Comparison of ENCODE assay signal across 8 cellular contexts in genomic region chr9:137454145-137454505, GRCh38. TPM values are rescaled to one million over a fixed set of nuclear protein-coding genes. Genes with fewer than 3 reads are reported as not detected.
DNase-seq lines count a peak whose midpoint lies in the region; ATAC-seq and TF ChIP-seq lines count a peak whose summit lies in the region.

No MANE protein-coding gene starts in this region.

- no peak overlapping the region for H3K27ac ChIP-seq in WERI-Rb-1
- H3K27ac ChIP-seq in esophagus squamous epithelium: peak overlapping the region; percentile 75 to 88 (median 86)

- 2% methylated on average over 13 of the region's 21 CpGs; no CpG with 5 or more reads in 1 of the 2 donors for WGBS in esophagus squamous epithelium, 2 donors

- peaks cover 23 to 57% (median 33%) of the 10 kb centered on the region in 3 donors for H3K4me1 ChIP-seq in esophagus squamous epithelium

- no peaks in the 10 kb centered on the region for H3K9me3 Mint-ChIP-seq in nephron progenitor cell

- no peaks in the 10 kb centered on the region for H3K27me3 ChIP-seq in WERI-Rb-1 (ENCODE audit: insufficient read depth, low read depth, severe bottlenecking)
- H3K27me3 ChIP-seq in esophagus squamous epithelium: no peaks in the 10 kb centered on the region

- no peak for TF ChIP-seq CTCF in WERI-Rb-1 (IDR thresholded peaks at IDR 0.05; ENCODE audit: low read depth, low read length)
- no peak for TF ChIP-seq CTCF in esophagus squamous epithelium (IDR thresholded peaks at IDR 0.05)
- no peak for TF ChIP-seq CTCF in nephron progenitor cell (IDR thresholded peaks at IDR 0.05)

- H3K4me1 Mint-ChIP-seq in nephron progenitor cell: peaks cover 19% of the 10 kb centered on the region

- H3K4me3 ChIP-seq in WERI-Rb-1 (ENCODE audit: low read depth, low read length): no peak overlapping the region
- peak overlapping the region; percentile 28 to 70 (median 55) for H3K4me3 ChIP-seq in esophagus squamous epithelium

- DNase-seq in WERI-Rb-1 (peak; percentile 50), esophagus squamous epithelium (lab: John Stamatoyannopoulos, UW) (no peak), nephron progenitor cell (peak; percentile 71), NCI-H1694 (lab: John Stamatoyannopoulos, UW) (no peak), NCI-H2171 treated with DMSO at 0.1 percent for 48 hours (lab: John Stamatoyannopoulos, UW) (no peak)

- H3K36me3 ChIP-seq in WERI-Rb-1 (peaks cover 53% of the 10 kb centered on the region), esophagus squamous epithelium (peaks cover 0 to 37% (median 5%) of the 10 kb centered on the region in 3 donors)

- H3K9me3 ChIP-seq in WERI-Rb-1 (ENCODE audit: severe bottlenecking) (no peaks in the 10 kb centered on the region), esophagus squamous epithelium (no peaks in the 10 kb centered on the region)

- TF ChIP-seq POLR2A in esophagus squamous epithelium (IDR thresholded peaks at IDR 0.05): peak in 2 of 4 donors; percentile 15 to 29

- H3K27me3 Mint-ChIP-seq in nephron progenitor cell (ENCODE audit: low read depth, poor library complexity): no peaks in the 10 kb centered on the region

- intact Hi-C loops in esophagus squamous epithelium (cut with DNase I): no loop called here

- H3K4me3 Mint-ChIP-seq in nephron progenitor cell: peak overlapping the region; percentile 44

- peak; percentile 27 for ATAC-seq in GM19463 (IDR thresholded peaks at IDR 0.05; ENCODE audit: unreplicated experiment)
- ATAC-seq in HG03565 (IDR thresholded peaks at IDR 0.05; ENCODE audit: unreplicated experiment): no peak
- no peak for ATAC-seq in GM18502 (IDR thresholded peaks at IDR 0.05; ENCODE audit: poor library complexity, unreplicated experiment)

- H3K36me3 Mint-ChIP-seq in nephron progenitor cell (ENCODE audit: low read depth): peaks cover 16% of the 10 kb centered on the region

- no peak overlapping the region for H3K27ac Mint-ChIP-seq in nephron progenitor cell

RNA-seq across cellular contexts. Expression of gene NSMF, which starts 5.0 kb away (rescaled TPM):
- total RNA-seq in esophagus squamous epithelium: 10 to 100 TPM; 16.2 to 38.1 (median 20.6) TPM

RNA-seq across cellular contexts. Expression of gene ENTPD8, which starts 13.0 kb away (rescaled TPM):
- total RNA-seq in esophagus squamous epithelium: not detected

RNA-seq across cellular contexts. Expression of gene NOXA1, which starts 30.9 kb away (rescaled TPM):
- total RNA-seq in esophagus squamous epithelium: 1 to 10 TPM; 2.1 to 7.4 (median 4.8) TPM

RNA-seq across cellular contexts. Expression of gene EXD3, which starts 31.2 kb away (rescaled TPM):
- total RNA-seq in esophagus squamous epithelium: 10 to 100 TPM in 2 of 4 donors, 1 to 10 TPM in 2; 2.8 to 16.8 (median 9.1) TPM

Comparison
In these comparisons a context has a peak if more than half of its experiments do, and no peak if none do; other contexts are left out.
1. DNase-seq: peak in WERI-Rb-1 (single experiment) and nephron progenitor cell (single experiment); none in esophagus squamous epithelium (single experiment), NCI-H1694 (single experiment) and NCI-H2171 treated with DMSO at 0.1 percent for 48 hours (single experiment).